9 cellular contexts compared by ENCODE assay signal in genomic region chr2:237732790-237733349, GRCh38.
A peak's percentile ranks its signal among the peaks of the same experiment; 100 is the strongest.
DNase-seq lines count a peak whose midpoint lies in the region; ATAC-seq and TF ChIP-seq lines count a peak whose summit lies in the region.
"Had no signal": no experiment of that assay in that cellular context is flagged by ENCODE, and none has a peak within 500 bp of the region (broad histone marks: within the 10 kb centered on the region; RNA-seq: fewer than 3 reads in every experiment).

No MANE protein-coding gene starts in this region.

- in situ Hi-C loops in KBM-7 (cut with MboI; ENCODE audit: low pct_unique_long_range_greater_than_20kb, low sequenced_read_pairs) = no loop called here

- TF ChIP-seq CTCF in RWPE2 (IDR thresholded peaks at IDR 0.05; ENCODE audit: poor library complexity, severe bottlenecking) (no peak), osteocyte (IDR thresholded peaks at IDR 0.05) (no peak)

- no peak overlapping the region for H3K27ac ChIP-seq in CD8-positive, alpha-beta memory T cell (ENCODE audit: low read depth, low read length)
- peak overlapping the region; percentile 38 for H3K27ac ChIP-seq in RWPE2 (ENCODE audit: poor library complexity, severe bottlenecking)

- no peaks in the 10 kb centered on the region for H3K9me3 Mint-ChIP-seq in CD8-positive, alpha-beta memory T cell
- no peaks in the 10 kb centered on the region for H3K9me3 Mint-ChIP-seq in osteocyte (ENCODE audit: unreplicated experiment)
- H3K9me3 Mint-ChIP-seq: activated naive CD4-positive, alpha-beta T cell treated with anti-CD3 and anti-CD28 coated beads, Interleukin-2, amount 50 U/mL, for 72 hours had no signal

- no peaks in the 10 kb centered on the region for H3K27me3 ChIP-seq in CD8-positive, alpha-beta memory T cell (ENCODE audit: insufficient read depth, low read length, poor library complexity, severe bottlenecking)
- no peaks in the 10 kb centered on the region for H3K27me3 ChIP-seq in RWPE2 (ENCODE audit: insufficient read depth, poor library complexity, severe bottlenecking)

- peak overlapping the region in 6 of 7 donors; percentile 12 to 87 (median 54) for H3K4me3 Mint-ChIP-seq in CD8-positive, alpha-beta memory T cell
- peak overlapping the region; percentile 33 for H3K4me3 Mint-ChIP-seq in osteocyte (ENCODE audit: unreplicated experiment)

- 0 out of 3 replicates have a peak, but pooled peaks have one; percentile 8 for ATAC-seq in RWPE2 (ENCODE audit: low read depth)
- peak; percentile 82 for ATAC-seq in Right ventricle myocardium superior (ENCODE audit: poor library complexity)
- ATAC-seq in GM21360 (IDR thresholded peaks at IDR 0.05; ENCODE audit: unreplicated experiment) = no peak
- ATAC-seq: activated naive CD4-positive, alpha-beta T cell treated with anti-CD3 and anti-CD28 coated beads, Interleukin-2, amount 50 U/mL, for 72 hours had no signal

- H3K27me3 Mint-ChIP-seq in CD8-positive, alpha-beta memory T cell = peaks cover 0 to 1% of the 10 kb centered on the region in 2 donors
- no peaks in the 10 kb centered on the region for H3K27me3 Mint-ChIP-seq in osteocyte (ENCODE audit: unreplicated experiment)

- CTCF ChIA-PET in CD8-positive, alpha-beta memory T cell (lab: Charles Lee) = interaction anchor here (2.5 to 8.1 kb wide), 2 partner anchors 12 to 60 kb away, joined by 9 to 67 read pairs; no protein-coding TSS in a partner anchor

- intact Hi-C loops in Right ventricle myocardium superior (cut with DNase I) = no loop called here

- H3K4me3 ChIP-seq in CD8-positive, alpha-beta memory T cell (ENCODE audit: low read length) = no peak overlapping the region
- no peak overlapping the region for H3K4me3 ChIP-seq in RWPE2 (ENCODE audit: severe bottlenecking)

- peak overlapping the region; percentile 68 to 96 (median 86) for H3K27ac Mint-ChIP-seq in CD8-positive, alpha-beta memory T cell
- H3K27ac Mint-ChIP-seq in osteocyte (ENCODE audit: unreplicated experiment) = peak overlapping the region; percentile 89

- POLR2A ChIA-PET in CD8-positive, alpha-beta memory T cell (lab: Charles Lee) = no interaction called here

- H3K36me3 ChIP-seq in CD8-positive, alpha-beta memory T cell (ENCODE audit: insufficient read depth, low read length) = peaks cover 18% of the 10 kb centered on the region
- peaks cover 52% of the 10 kb centered on the region for H3K36me3 ChIP-seq in RWPE2 (ENCODE audit: low read depth)

- peaks cover 0 to 59% (median 4%) of the 10 kb centered on the region in 3 donors for H3K36me3 Mint-ChIP-seq in CD8-positive, alpha-beta memory T cell
- H3K36me3 Mint-ChIP-seq in osteocyte (ENCODE audit: unreplicated experiment) = peaks cover 8% of the 10 kb centered on the region

- DNase-seq in CD8-positive, alpha-beta memory T cell = no peak
- DNase-seq in RWPE2 (ENCODE audit: low spot score) (no peak), Right ventricle myocardium superior (peak; percentile 73), osteocyte (ENCODE audit: extremely low spot score, unreplicated experiment) (peak; percentile 68), H4 (ENCODE audit: low spot score) (no peak), cerebellar cortex (ENCODE audit: low spot score) (no peak), KBM-7 (no peak)

- H3K9me3 ChIP-seq in CD8-positive, alpha-beta memory T cell (ENCODE audit: low read length) = no peaks in the 10 kb centered on the region
- H3K9me3 ChIP-seq in RWPE2 (ENCODE audit: severe bottlenecking) = no peaks in the 10 kb centered on the region

- peaks cover 28% of the 10 kb centered on the region for H3K4me1 ChIP-seq in CD8-positive, alpha-beta memory T cell (ENCODE audit: insufficient read depth, low read length)
- H3K4me1 ChIP-seq in RWPE2 (ENCODE audit: insufficient read depth, poor library complexity, severe bottlenecking) = peaks cover 27% of the 10 kb centered on the region

- peaks cover 61 to 90% (median 79%) of the 10 kb centered on the region in 3 donors for H3K4me1 Mint-ChIP-seq in CD8-positive, alpha-beta memory T cell
- H3K4me1 Mint-ChIP-seq in osteocyte (ENCODE audit: unreplicated experiment) = peaks cover 61% of the 10 kb centered on the region

Comparison
In these comparisons a context has a peak if more than half of its experiments do, and no peak if none do; other contexts are left out.
1. DNase-seq: peak in Right ventricle myocardium superior (single experiment) and osteocyte (single experiment); none in CD8-positive, alpha-beta memory T cell (0 of 5), RWPE2 (single experiment), H4 (single experiment), cerebellar cortex (single experiment) and KBM-7 (single experiment).